In the genomic region with DNA sequence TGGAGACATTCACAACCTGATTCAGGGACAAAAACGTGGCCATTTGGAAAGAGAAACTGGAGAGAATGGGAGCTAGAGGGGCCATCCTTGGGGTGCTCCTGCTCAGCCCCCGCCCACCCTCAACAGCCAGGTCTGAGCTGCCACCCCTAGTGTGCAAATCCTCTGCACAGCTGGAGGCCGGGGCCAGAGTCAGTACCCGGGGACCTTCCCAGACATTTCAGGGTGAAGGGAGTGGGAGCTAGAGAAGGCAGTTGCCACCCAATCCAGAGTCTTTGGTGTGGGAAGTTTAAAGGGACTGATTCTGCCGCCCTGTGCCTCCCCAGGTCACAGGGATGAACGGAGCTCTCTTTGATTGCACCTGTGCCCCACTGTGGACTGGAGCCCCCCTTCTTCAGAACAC, we compare ENCODE assay signal across 13 cellular contexts.
DNase-seq lines count a peak whose midpoint lies in the region; ATAC-seq and TF ChIP-seq lines count a peak whose summit lies in the region.
"Had no signal": no experiment of that assay in that cellular context is flagged by ENCODE, and none has a peak within 500 bp of the region (broad histone marks: within the 10 kb centered on the region; RNA-seq: fewer than 3 reads in every experiment).

No MANE protein-coding gene starts in this region.

- no peaks in the 10 kb centered on the region for H3K9me3 Mint-ChIP-seq in endodermal cell
- H3K9me3 Mint-ChIP-seq: CD8-positive, alpha-beta memory T cell had no signal

- H3K4me3 Mint-ChIP-seq in endodermal cell = no peak overlapping the region
- H3K4me3 Mint-ChIP-seq: CD14-positive monocyte; CD8-positive, alpha-beta memory T cell; IgD-negative memory B cell had no signal

- no peak overlapping the region for H3K23ac ChIP-seq in neuronal stem cell (ENCODE audit: low read depth, low read length, poor library complexity)

- H3K27me3 ChIP-seq in endodermal cell (ENCODE audit: control insufficient read depth, insufficient read depth, low read length, poor library complexity, severe bottlenecking) (no peaks in the 10 kb centered on the region), neuronal stem cell (ENCODE audit: control insufficient read depth in 3 of 3, insufficient read depth in 3 of 3, low read depth in 1 of 3, low read length in 3 of 3) (peaks cover 0 to 2% (median 0%) of the 10 kb centered on the region in 3 experiments), stomach (peaks cover 0 to 67% (median 4%) of the 10 kb centered on the region in 3 donors)

- no peak overlapping the region for H2BK120ac ChIP-seq in neuronal stem cell (ENCODE audit: low read depth, low read length)

- no peak overlapping the region for H3K14ac ChIP-seq in neuronal stem cell (ENCODE audit: low read length)

- TF ChIP-seq EP300 in stomach (IDR thresholded peaks at IDR 0.05) = no peak

- H4K8ac ChIP-seq in neuronal stem cell (ENCODE audit: low read depth, low read length) = no peak overlapping the region

- no peak for TF ChIP-seq POLR2A in stomach (IDR thresholded peaks at IDR 0.05)

- H2BK5ac ChIP-seq in neuronal stem cell (ENCODE audit: low read length) = peak overlapping the region; percentile 55

- no peak overlapping the region for H2AFZ ChIP-seq in neuronal stem cell (ENCODE audit: low read length)

- H2BK12ac ChIP-seq in neuronal stem cell (ENCODE audit: low read length) = no peak overlapping the region

- no peak overlapping the region for H2AK5ac ChIP-seq in neuronal stem cell (ENCODE audit: low read depth, low read length)

- no peak overlapping the region for H4K91ac ChIP-seq in neuronal stem cell (ENCODE audit: low read depth, low read length, poor library complexity)

- H3K27ac ChIP-seq in coronary artery (no peak overlapping the region), endodermal cell (ENCODE audit: low read depth, low read length) (no peak overlapping the region), neuronal stem cell (replicated peaks; ENCODE audit: low read length) (no peak overlapping the region), stomach (no peak overlapping the region)
- H3K27ac ChIP-seq: A549 had no signal

- DNase-seq in coronary artery (ENCODE audit: low spot score) (peak; percentile 47), endodermal cell (peak; percentile 30), neuronal stem cell (ENCODE audit: low spot score) (no peak), stomach (peak; percentile 11), GF-D8 (lab: John Stamatoyannopoulos, UW) (no peak)
- DNase-seq: Caco-2; CD8-positive, alpha-beta memory T cell; DND-41; GDM1 had no signal

- TF ChIP-seq CTCF in coronary artery (IDR thresholded peaks at IDR 0.05) = no peak
- TF ChIP-seq CTCF in endodermal cell (conservative IDR thresholded peaks at IDR 0.05) = no peak
- no peak for TF ChIP-seq CTCF in stomach (IDR thresholded peaks at IDR 0.05)

- intact Hi-C loops in stomach (cut with DNase I; ENCODE audit: low total_unique reads) = no loop called here

- H3K27ac Mint-ChIP-seq in endodermal cell = no peak overlapping the region
- H3K27ac Mint-ChIP-seq: CD14-positive monocyte; CD8-positive, alpha-beta memory T cell; IgD-negative memory B cell had no signal

- H3K4me2 ChIP-seq in neuronal stem cell (ENCODE audit: insufficient read depth, low read length, poor library complexity, severe bottlenecking) = no peak overlapping the region
- H3K4me2 ChIP-seq: A549 had no signal

- H3K79me1 ChIP-seq in neuronal stem cell (ENCODE audit: low read depth, low read length) = no peaks in the 10 kb centered on the region

- 88 to 91% methylated on average over 1 to 6 of the region's 6 CpGs for WGBS in endodermal cell (ENCODE audit: insufficient coverage in 1 of 2, insufficient read length in 1 of 2), 2 experiments
- WGBS in neuronal stem cell (ENCODE audit: extremely low coverage in 2 of 2, insufficient read length in 2 of 2, insufficient replicate concordance in 1 of 2), 2 donors = no CpG with 5 or more reads among the region's 6 CpGs
- WGBS in stomach, 5 donors = 55 to 66% (median 60%) methylated on average over 5 to 6 of the region's 6 CpGs

- H3K27me3 Mint-ChIP-seq in endodermal cell (ENCODE audit: insufficient read depth) = peaks cover 8% of the 10 kb centered on the region

- H3K36me3 Mint-ChIP-seq in endodermal cell (ENCODE audit: low read depth) = no peaks in the 10 kb centered on the region
- H3K36me3 Mint-ChIP-seq: CD14-positive monocyte; CD8-positive, alpha-beta memory T cell; IgD-negative memory B cell had no signal

- H3K4me1 ChIP-seq in endodermal cell (ENCODE audit: control insufficient read depth, insufficient read depth, low read length) = peaks cover 9% of the 10 kb centered on the region
- peaks cover 0 to 2% of the 10 kb centered on the region in 2 donors for H3K4me1 ChIP-seq in neuronal stem cell (ENCODE audit: control insufficient read depth in 2 of 2, insufficient read depth in 1 of 2, low read depth in 1 of 2, low read length in 2 of 2)
- no peaks in the 10 kb centered on the region for H3K4me1 ChIP-seq in stomach
- H3K4me1 ChIP-seq: A549, Caco-2 had no signal

- ATAC-seq in HG03108 (IDR thresholded peaks at IDR 0.05; ENCODE audit: unreplicated experiment) = no peak
- ATAC-seq: A549 had no signal

- peak overlapping the region; percentile 60 for H3K18ac ChIP-seq in neuronal stem cell (ENCODE audit: low read length)

- H2BK15ac ChIP-seq in neuronal stem cell (ENCODE audit: low read length) = no peak overlapping the region

- H3K4me3 ChIP-seq in coronary artery (no peak overlapping the region), endodermal cell (ENCODE audit: low read length) (no peak overlapping the region), neuronal stem cell (ENCODE audit: low read length in 2 of 2) (no peak overlapping the region), stomach (no peak overlapping the region)
- H3K4me3 ChIP-seq: A549 had no signal

- H3K4ac ChIP-seq in neuronal stem cell (ENCODE audit: low read length) = no peak overlapping the region

- H3K9me3 ChIP-seq in endodermal cell (ENCODE audit: control insufficient read depth, low read length) = no peaks in the 10 kb centered on the region
- H3K9me3 ChIP-seq in neuronal stem cell (replicated peaks in 1 of 2; ENCODE audit: control insufficient read depth in 2 of 2, insufficient read depth in 1 of 2, low read depth in 1 of 2, low read length in 2 of 2) = no peaks in the 10 kb centered on the region
- no peaks in the 10 kb centered on the region for H3K9me3 ChIP-seq in stomach
- H3K9me3 ChIP-seq: A549, Caco-2 had no signal

- H3K36me3 ChIP-seq in endodermal cell (ENCODE audit: control insufficient read depth, insufficient read depth, low read length) = no peaks in the 10 kb centered on the region
- no peaks in the 10 kb centered on the region for H3K36me3 ChIP-seq in neuronal stem cell (replicated peaks in 1 of 2; ENCODE audit: control insufficient read depth in 2 of 2, insufficient read depth in 2 of 2, low read length in 2 of 2)
- no peaks in the 10 kb centered on the region for H3K36me3 ChIP-seq in stomach

- H3K9ac ChIP-seq in endodermal cell (ENCODE audit: extremely low read depth, low read length, poor library complexity, severe bottlenecking) = no peak overlapping the region
- H3K9ac ChIP-seq in neuronal stem cell (ENCODE audit: low read depth, low read length, poor library complexity) = no peak overlapping the region

- peaks cover 8% of the 10 kb centered on the region for H3K4me1 Mint-ChIP-seq in endodermal cell
- H3K4me1 Mint-ChIP-seq: CD14-positive monocyte; CD8-positive, alpha-beta memory T cell; IgD-negative memory B cell had no signal

Comparison
In these comparisons a context has a peak if more than half of its experiments do, and no peak if none do; other contexts are left out.
1. DNase-seq: peak in coronary artery (single experiment), endodermal cell (single experiment) and stomach (single experiment); none in neuronal stem cell (single experiment) and GF-D8 (single experiment).